Comparison of ENCODE assay signal across 40 cellular contexts in genomic region chr6:55545791-55546190, GRCh38. TPM values are rescaled to one million over a fixed set of nuclear protein-coding genes. Genes with fewer than 3 reads are reported as not detected.
"Had no signal": no experiment of that assay in that cellular context is flagged by ENCODE, and none has a peak within 500 bp of the region (broad histone marks: within the 10 kb centered on the region; RNA-seq: fewer than 3 reads in every experiment).

No MANE protein-coding gene starts in this region.

- H3K27me3 Mint-ChIP-seq: activated naive CD4-positive, alpha-beta T cell treated with anti-CD3 and anti-CD28 coated beads, Interleukin-2, amount 10 ng/mL, durations not matched to agents 7 days and 5 days; activated naive CD4-positive, alpha-beta T cell treated with anti-CD3 and anti-CD28 coated beads, Interleukin-2, amount 50 U/mL, for 24 hours; activated naive CD8-positive, alpha-beta T cell; activated naive CD8-positive, alpha-beta T cell treated with anti-CD3 and anti-CD28 coated beads for 36 hours; activated naive CD8-positive, alpha-beta T cell treated with anti-CD3 and anti-CD28 coated beads, Interleukin-2, amount 10 ng/mL, durations not matched to agents 7 days and 5 days; activated naive CD8-positive, alpha-beta T cell treated with anti-CD3 and anti-CD28 coated beads, Interleukin-2, amount 50 U/mL, for 24 hours; activated T-cell treated with anti-CD3 and anti-CD28 coated beads, Interleukin-2, amount 50 U/mL, for 24 hours; activated T-helper 17 cell treated with anti-CD3 and anti-CD28 coated beads, Interleukin-2, amount 50 U/mL, for 72 hours; brain; central memory CD8-positive, alpha-beta T cell had no signal

- H3K27ac ChIP-seq: adrenal gland, ascending aorta, body of pancreas, brain microvascular endothelial cell, breast epithelium, cardiac muscle cell had no signal

- H3K27me3 ChIP-seq: adrenal gland, ascending aorta, body of pancreas, brain microvascular endothelial cell, breast epithelium, cardiac muscle cell had no signal

- H3K9me3 Mint-ChIP-seq: activated naive CD4-positive, alpha-beta T cell treated with anti-CD3 and anti-CD28 coated beads, Interleukin-2, amount 10 ng/mL, durations not matched to agents 7 days and 5 days; activated naive CD8-positive, alpha-beta T cell treated with anti-CD3 and anti-CD28 coated beads for 36 hours; activated naive CD8-positive, alpha-beta T cell treated with anti-CD3 and anti-CD28 coated beads, Interleukin-2, amount 10 ng/mL, durations not matched to agents 7 days and 5 days; activated naive CD8-positive, alpha-beta T cell treated with anti-CD3 and anti-CD28 coated beads, Interleukin-2, amount 50 U/mL, for 24 hours; activated T-helper 1 cell treated with anti-CD3 and anti-CD28 coated beads, Interleukin-12 subunit alpha, Interleukin-12 subunit beta, Interleukin-2, Interleukin-4 antibody, amounts not matched to agents 30 ng/mL and 10 ng/mL and 1 ng/mL, durations not matched to agents 14 hours and 24 hours and 36 hours; activated T-helper 2 cell treated with anti-CD3 and anti-CD28 coated beads, Interferon-gamma antibody, Interleukin-2, Interleukin-4, amounts not matched to agents 10 μg/mL and 5 μg/mL and 100 μg/mL, durations not matched to agents 14 hours and 24 hours and 36 hours; brain had no signal

- H3K9me3 ChIP-seq: adrenal gland, ascending aorta, body of pancreas, breast epithelium had no signal

- ATAC-seq: activated naive CD4-positive, alpha-beta T cell treated with anti-CD3 and anti-CD28 coated beads, Interleukin-2, amount 50 U/mL, for 72 hours; activated naive CD8-positive, alpha-beta T cell treated with anti-CD3 and anti-CD28 coated beads, Interleukin-2, amount 50 U/mL, for 24 hours; activated T-cell treated with anti-CD3 and anti-CD28 coated beads, Interleukin-2, amount 50 U/mL, for 4 hours; activated T-cell treated with anti-CD3 and anti-CD28 coated beads, Interleukin-2, amount 50 U/mL, for 72 hours; activated T-helper 17 cell treated with anti-CD3 and anti-CD28 coated beads, Interleukin-2, amount 50 U/mL, for 72 hours; body of pancreas had no signal

- H3K36me3 ChIP-seq: adrenal gland, ascending aorta, brain microvascular endothelial cell, breast epithelium, cardiac muscle cell had no signal

- DNase-seq: activated effector memory CD4-positive, alpha-beta T cell treated with anti-CD3 and anti-CD28 coated beads, Interleukin-2, amount 50 U/mL, for 16 hours; activated effector memory CD4-positive, alpha-beta T cell treated with Interleukin-2 at 50 U/mL for 16 hours; activated gamma-delta T cell; activated gamma-delta T cell treated with Interleukin-2 at 50 U/mL for 16 hours; activated naive CD4-positive, alpha-beta T cell; activated naive CD4-positive, alpha-beta T cell treated with anti-CD3 and anti-CD28 coated beads for 36 hours; activated naive CD4-positive, alpha-beta T cell treated with anti-CD3 and anti-CD28 coated beads, Interleukin-2, amount 10 ng/mL, durations not matched to agents 7 days and 5 days; activated naive CD4-positive, alpha-beta T cell treated with anti-CD3 and anti-CD28 coated beads, Interleukin-2, amount 50 U/mL, for 16 hours; activated naive CD4-positive, alpha-beta T cell treated with Interleukin-2 at 50 U/mL for 16 hours; activated naive CD8-positive, alpha-beta T cell treated with anti-CD3 and anti-CD28 coated beads for 36 hours; activated naive CD8-positive, alpha-beta T cell treated with anti-CD3 and anti-CD28 coated beads, Interleukin-2, amount 10 ng/mL, durations not matched to agents 7 days and 5 days; activated naive CD8-positive, alpha-beta T cell treated with anti-CD3 and anti-CD28 coated beads, Interleukin-2, amount 50 U/mL, for 24 hours; activated T-cell treated with anti-CD3 and anti-CD28 coated beads, Interleukin-2, amount 50 U/mL, for 1 hour; activated T-cell treated with anti-CD3 and anti-CD28 coated beads, Interleukin-2, amount 50 U/mL, for 24 hours; activated T-cell treated with anti-CD3 and anti-CD28 coated beads, Interleukin-2, amount 50 U/mL, for 4 hours; activated T-cell treated with anti-CD3 and anti-CD28 coated beads, Interleukin-2, amount 50 U/mL, for 48 hours; activated T-cell treated with anti-CD3 and anti-CD28 coated beads, Interleukin-2, amount 50 U/mL, for 72 hours; adrenal gland; amniotic stem cell; amygdala; anterior cingulate cortex; aorta; body of pancreas; brain microvascular endothelial cell; caudate nucleus; central memory CD4-positive, alpha-beta T cell; cerebellar nuclear complex had no signal

- H3K4me3 ChIP-seq: adrenal gland, ascending aorta, body of pancreas, breast epithelium, cardiac muscle cell had no signal

- H3K27ac Mint-ChIP-seq: activated naive CD4-positive, alpha-beta T cell treated with anti-CD3 and anti-CD28 coated beads for 36 hours; activated naive CD4-positive, alpha-beta T cell treated with anti-CD3 and anti-CD28 coated beads, Interleukin-2, amount 10 ng/mL, durations not matched to agents 7 days and 5 days; activated naive CD4-positive, alpha-beta T cell treated with anti-CD3 and anti-CD28 coated beads, Interleukin-2, amount 50 U/mL, for 24 hours; activated naive CD4-positive, alpha-beta T cell treated with anti-CD3 and anti-CD28 coated beads, Interleukin-2, amount 50 U/mL, for 72 hours; activated naive CD8-positive, alpha-beta T cell; activated naive CD8-positive, alpha-beta T cell treated with anti-CD3 and anti-CD28 coated beads for 36 hours; activated naive CD8-positive, alpha-beta T cell treated with anti-CD3 and anti-CD28 coated beads, Interleukin-2, amount 10 ng/mL, durations not matched to agents 7 days and 5 days; activated naive CD8-positive, alpha-beta T cell treated with anti-CD3 and anti-CD28 coated beads, Interleukin-2, amount 50 U/mL, for 24 hours; activated T-cell treated with anti-CD3 and anti-CD28 coated beads, Interleukin-2, amount 50 U/mL, for 24 hours; activated T-cell treated with anti-CD3 and anti-CD28 coated beads, Interleukin-2, amount 50 U/mL, for 72 hours; activated T-helper 1 cell treated with anti-CD3 and anti-CD28 coated beads, Interleukin-12 subunit alpha, Interleukin-12 subunit beta, Interleukin-2, Interleukin-4 antibody, amounts not matched to agents 30 ng/mL and 10 ng/mL and 1 ng/mL, durations not matched to agents 14 hours and 24 hours and 36 hours; activated T-helper 17 cell treated with anti-CD3 and anti-CD28 coated beads, Interleukin-2, amount 50 U/mL, for 72 hours; activated T-helper 2 cell treated with anti-CD3 and anti-CD28 coated beads, Interferon-gamma antibody, Interleukin-2, Interleukin-4, amounts not matched to agents 10 μg/mL and 5 μg/mL and 100 μg/mL, durations not matched to agents 14 hours and 24 hours and 36 hours; brain had no signal

- H3K4me3 Mint-ChIP-seq: activated naive CD4-positive, alpha-beta T cell treated with anti-CD3 and anti-CD28 coated beads for 36 hours; activated naive CD4-positive, alpha-beta T cell treated with anti-CD3 and anti-CD28 coated beads, Interleukin-2, amount 10 ng/mL, durations not matched to agents 7 days and 5 days; activated naive CD4-positive, alpha-beta T cell treated with anti-CD3 and anti-CD28 coated beads, Interleukin-2, amount 50 U/mL, for 24 hours; activated naive CD8-positive, alpha-beta T cell; activated naive CD8-positive, alpha-beta T cell treated with anti-CD3 and anti-CD28 coated beads for 36 hours; activated naive CD8-positive, alpha-beta T cell treated with anti-CD3 and anti-CD28 coated beads, Interleukin-2, amount 10 ng/mL, durations not matched to agents 7 days and 5 days; activated naive CD8-positive, alpha-beta T cell treated with anti-CD3 and anti-CD28 coated beads, Interleukin-2, amount 50 U/mL, for 24 hours; activated T-cell treated with anti-CD3 and anti-CD28 coated beads, Interleukin-2, amount 50 U/mL, for 24 hours; activated T-cell treated with anti-CD3 and anti-CD28 coated beads, Interleukin-2, amount 50 U/mL, for 4 hours; activated T-cell treated with anti-CD3 and anti-CD28 coated beads, Interleukin-2, amount 50 U/mL, for 72 hours; activated T-helper 1 cell treated with anti-CD3 and anti-CD28 coated beads, Interleukin-12 subunit alpha, Interleukin-12 subunit beta, Interleukin-2, Interleukin-4 antibody, amounts not matched to agents 30 ng/mL and 10 ng/mL and 1 ng/mL, durations not matched to agents 14 hours and 24 hours and 36 hours; activated T-helper 17 cell treated with anti-CD3 and anti-CD28 coated beads, Interleukin-2, amount 50 U/mL, for 72 hours; brain; central memory CD8-positive, alpha-beta T cell had no signal

- H3K4me1 ChIP-seq: adrenal gland, ascending aorta, body of pancreas, breast epithelium had no signal

- H3K4me1 Mint-ChIP-seq: activated naive CD4-positive, alpha-beta T cell treated with anti-CD3 and anti-CD28 coated beads, Interleukin-2, amount 10 ng/mL, durations not matched to agents 7 days and 5 days; activated naive CD4-positive, alpha-beta T cell treated with anti-CD3 and anti-CD28 coated beads, Interleukin-2, amount 50 U/mL, for 24 hours; activated naive CD8-positive, alpha-beta T cell treated with anti-CD3 and anti-CD28 coated beads for 36 hours; activated naive CD8-positive, alpha-beta T cell treated with anti-CD3 and anti-CD28 coated beads, Interleukin-2, amount 10 ng/mL, durations not matched to agents 7 days and 5 days; activated naive CD8-positive, alpha-beta T cell treated with anti-CD3 and anti-CD28 coated beads, Interleukin-2, amount 50 U/mL, for 24 hours; activated T-helper 17 cell treated with anti-CD3 and anti-CD28 coated beads, Interleukin-2, amount 50 U/mL, for 72 hours; brain; central memory CD8-positive, alpha-beta T cell had no signal

- H3K36me3 Mint-ChIP-seq: activated naive CD4-positive, alpha-beta T cell treated with anti-CD3 and anti-CD28 coated beads, Interleukin-2, amount 10 ng/mL, durations not matched to agents 7 days and 5 days; activated naive CD4-positive, alpha-beta T cell treated with anti-CD3 and anti-CD28 coated beads, Interleukin-2, amount 50 U/mL, for 24 hours; activated naive CD4-positive, alpha-beta T cell treated with anti-CD3 and anti-CD28 coated beads, Interleukin-2, amount 50 U/mL, for 72 hours; activated naive CD8-positive, alpha-beta T cell; activated naive CD8-positive, alpha-beta T cell treated with anti-CD3 and anti-CD28 coated beads for 36 hours; activated naive CD8-positive, alpha-beta T cell treated with anti-CD3 and anti-CD28 coated beads, Interleukin-2, amount 10 ng/mL, durations not matched to agents 7 days and 5 days; brain had no signal

- FAIRE-seq: astrocyte, bronchial epithelial cell had no signal

RNA-seq across cellular contexts. Expression of gene HMGCLL1, which starts 33.2 kb away (rescaled TPM):
- total RNA-seq: activated naive CD4-positive, alpha-beta T cell treated with anti-CD3 and anti-CD28 coated beads for 36 hours; activated naive CD4-positive, alpha-beta T cell treated with anti-CD3 and anti-CD28 coated beads, Interleukin-2, amount 50 U/mL, for 72 hours; activated naive CD8-positive, alpha-beta T cell treated with anti-CD3 and anti-CD28 coated beads for 36 hours; activated naive CD8-positive, alpha-beta T cell treated with anti-CD3 and anti-CD28 coated beads, Interleukin-2, amount 10 ng/mL, durations not matched to agents 7 days and 5 days; activated T-cell treated with anti-CD3 and anti-CD28 coated beads, Interleukin-2, amount 50 U/mL, for 4 hours; activated T-cell treated with anti-CD3 and anti-CD28 coated beads, Interleukin-2, amount 50 U/mL, for 72 hours; activated T-helper 1 cell treated with anti-CD3 and anti-CD28 coated beads, Interleukin-12 subunit alpha, Interleukin-12 subunit beta, Interleukin-2, Interleukin-4 antibody, amounts not matched to agents 30 ng/mL and 10 ng/mL and 1 ng/mL, durations not matched to agents 14 hours and 24 hours and 36 hours; activated T-helper 17 cell treated with anti-CD3 and anti-CD28 coated beads, Interleukin-2, amount 50 U/mL, for 72 hours; activated T-helper 2 cell treated with anti-CD3 and anti-CD28 coated beads, Interferon-gamma antibody, Interleukin-2, Interleukin-4, amounts not matched to agents 10 μg/mL and 5 μg/mL and 100 μg/mL, durations not matched to agents 14 hours and 24 hours and 36 hours; bronchial epithelial cell had no signal
